Comparison of ENCODE assay signal across 1 cellular context in genomic region chr9:127897194-127897692, GRCh38.
TF ChIP-seq lines count a peak whose summit lies in the region.

No MANE protein-coding gene starts in this region.

TF ChIP-seq in HepG2, 621 proteins besides CTCF, POLR2A, EP300 and RAD21 (continued from another document and continues in another):
- TF ChIP-seq TRAFD1 (CRISPR knock-in tag; IDR thresholded peaks at IDR 0.05; ENCODE audit: borderline replicate concordance) (no peak), ZNF777 (CRISPR knock-in tag; IDR thresholded peaks at IDR 0.05) (no peak; the same call in 1 of the 2 replicates), SETDB1 (CRISPR knock-in tag; IDR thresholded peaks at IDR 0.05; ENCODE audit: borderline replicate concordance) (no peak), SP5 (CRISPR knock-in tag; IDR thresholded peaks at IDR 0.05; ENCODE audit: borderline replicate concordance, low read depth) (peak; percentile 48; the same call in 1 of the 2 replicates), ZNF724P (CRISPR knock-in tag; IDR thresholded peaks at IDR 0.05; ENCODE audit: borderline replicate concordance) (no peak), FOXA3 (CRISPR knock-in tag; IDR thresholded peaks at IDR 0.05) (peak; percentile 87), DBP (CRISPR knock-in tag; IDR thresholded peaks at IDR 0.05; ENCODE audit: not compliant biosample characterization) (no peak), HDAC2 (CRISPR knock-in tag; IDR thresholded peaks at IDR 0.05) (peak; percentile 69), SP1 (IDR thresholded peaks at IDR 0.05) (no peak), SP1 (CRISPR knock-in tag; IDR thresholded peaks at IDR 0.05) (no peak), ZNF160 (CRISPR knock-in tag; IDR thresholded peaks at IDR 0.05) (no peak), STAT6 (CRISPR knock-in tag; IDR thresholded peaks at IDR 0.05; ENCODE audit: borderline replicate concordance) (no peak), BHLHE40 (IDR thresholded peaks at IDR 0.05; ENCODE audit: low read length) (no peak), ZBTB4 (CRISPR knock-in tag; IDR thresholded peaks at IDR 0.05; ENCODE audit: borderline replicate concordance) (no peak), AGO1 (IDR thresholded peaks at IDR 0.05; ENCODE audit: low read depth, low read length, poor library complexity, severe bottlenecking) (no peak), PBX2 (CRISPR knock-in tag; IDR thresholded peaks at IDR 0.05) (no peak), TIGD3 (CRISPR knock-in tag; IDR thresholded peaks at IDR 0.05; ENCODE audit: borderline replicate concordance) (no peak), FOXO4 (CRISPR knock-in tag; conservative IDR thresholded peaks at IDR 0.05) (no peak), ZNF530 (CRISPR knock-in tag; IDR thresholded peaks at IDR 0.05; ENCODE audit: low read depth) (no peak), NFE2 (CRISPR knock-in tag; IDR thresholded peaks at IDR 0.05) (no peak), ZNF30 (CRISPR knock-in tag; IDR thresholded peaks at IDR 0.05) (no peak), ATF1 (CRISPR knock-in tag; IDR thresholded peaks at IDR 0.05) (no peak), ZNF703 (CRISPR knock-in tag; IDR thresholded peaks at IDR 0.05; ENCODE audit: borderline replicate concordance) (no peak), KAT8 (CRISPR knock-in tag; IDR thresholded peaks at IDR 0.05) (no peak), RAD51 (IDR thresholded peaks at IDR 0.05; ENCODE audit: borderline replicate concordance) (no peak), ZNF343 (CRISPR knock-in tag; IDR thresholded peaks at IDR 0.05) (no peak), RBM39 (IDR thresholded peaks at IDR 0.05; ENCODE audit: low read depth, low read length, poor library complexity, severe bottlenecking) (no peak), ZBTB40 (IDR thresholded peaks at IDR 0.05) (no peak), ZBTB40 (CRISPR knock-in tag; IDR thresholded peaks at IDR 0.05) (peak; percentile 37; the same call in 1 of the 2 replicates), MYNN (CRISPR knock-in tag; IDR thresholded peaks at IDR 0.05; ENCODE audit: low read depth) (0 out of 2 replicates have a peak, but pooled peaks have one; percentile 39), ELF1 (CRISPR knock-in tag; IDR thresholded peaks at IDR 0.05) (peak; percentile 69), SOX6 (IDR thresholded peaks at IDR 0.05) (no peak), SOX6 (CRISPR knock-in tag; IDR thresholded peaks at IDR 0.05) (peak; percentile 64), ATRX (CRISPR knock-in tag; IDR thresholded peaks at IDR 0.05; ENCODE audit: borderline replicate concordance) (no peak), THAP11 (CRISPR knock-in tag; IDR thresholded peaks at IDR 0.05) (peak; percentile 64), ZFAT (CRISPR knock-in tag; conservative IDR thresholded peaks at IDR 0.05) (no peak), ZNF788 (CRISPR knock-in tag; IDR thresholded peaks at IDR 0.05; ENCODE audit: borderline replicate concordance) (no peak; the same call in 1 of the 2 replicates), HNRNPK (IDR thresholded peaks at IDR 0.05; ENCODE audit: low read depth, low read length, poor library complexity, severe bottlenecking) (no peak), MTF1 (CRISPR knock-in tag; IDR thresholded peaks at IDR 0.05) (no peak), MAFK (conservative IDR thresholded peaks at IDR 0.05 in 1 of 2, IDR thresholded peaks at IDR 0.05 in 1 of 2; ENCODE audit: low read length in 2 of 2) (no peak), PAWR (CRISPR knock-in tag; IDR thresholded peaks at IDR 0.05; ENCODE audit: borderline replicate concordance) (no peak), ZNF746 (CRISPR knock-in tag; IDR thresholded peaks at IDR 0.05) (peak; percentile 72; the same call in 1 of the 2 replicates), ATF7-NPFF (CRISPR knock-in tag; IDR thresholded peaks at IDR 0.05; ENCODE audit: low read depth) (no peak)
